12 cellular contexts compared by ENCODE assay signal in the genomic region with DNA sequence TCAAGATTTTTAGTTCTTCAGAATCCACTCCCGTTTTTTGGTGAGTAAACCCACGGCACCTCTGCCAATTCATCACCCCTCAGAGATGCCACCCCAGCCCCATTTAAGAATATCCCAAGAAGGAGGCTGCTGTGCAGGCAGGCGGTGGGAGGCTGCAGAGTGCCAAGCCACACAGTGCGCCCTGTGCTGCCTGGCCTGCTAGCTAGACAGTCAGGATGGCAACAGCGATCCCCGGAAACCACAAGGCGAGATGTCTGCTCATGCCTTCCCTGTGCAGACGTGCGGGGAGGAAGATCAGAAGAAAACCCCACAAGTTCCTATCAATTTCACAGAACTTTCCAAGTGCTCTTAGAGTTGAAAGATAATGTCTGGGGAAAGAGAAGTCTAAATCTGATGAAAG.
A peak's percentile ranks its signal among the peaks of the same experiment; 100 is the strongest.
DNase-seq lines count a peak whose midpoint lies in the region; ATAC-seq and TF ChIP-seq lines count a peak whose summit lies in the region.
"Had no signal": no experiment of that assay in that cellular context is flagged by ENCODE, and none has a peak within 500 bp of the region (broad histone marks: within the 10 kb centered on the region; RNA-seq: fewer than 3 reads in every experiment).

No MANE protein-coding gene starts in this region.

- in situ Hi-C loops in gastrocnemius medialis (cut with MboI; ENCODE audit: low sequenced_read_pairs in 4 of 4) = no loop called here

- H3K36me3 ChIP-seq in Peyer's patch (peaks cover 0 to 29% (median 0%) of the 10 kb centered on the region in 3 donors), gastrocnemius medialis (peaks cover 0 to 26% of the 10 kb centered on the region in 2 donors)
- H3K36me3 ChIP-seq: thoracic aorta had no signal

- TF ChIP-seq CTCF in Peyer's patch (IDR thresholded peaks at IDR 0.05) (no peak), gastrocnemius medialis (IDR thresholded peaks at IDR 0.05 in 4 of 5, conservative IDR thresholded peaks at IDR 0.05 in 1 of 5) (no peak)

- intact Hi-C loops in gastrocnemius medialis (cut with DNase I; ENCODE audit: low total_unique reads) = no loop called here

- DNase-seq in Peyer's patch = peak in 2 of 3 donors; percentile 57 to 74
- peak; percentile 56 to 71 for DNase-seq in activated CD4-positive, alpha-beta T cell treated with anti-CD3 and anti-CD28 coated beads, Interleukin-2, amount 50 U/mL, for 48 hours
- DNase-seq in effector CD8-positive, alpha-beta T cell (lab: John Stamatoyannopoulos, UW) = peak; percentile 37
- peak; percentile 40 to 66 (median 61) for DNase-seq in stimulated activated naive CD4-positive, alpha-beta T cell (lab: John Stamatoyannopoulos, UW)
- no peak for DNase-seq in gastrocnemius medialis
- no peak for DNase-seq in 8988T
- DNase-seq: DMS 273 treated with DMSO at 0.1 percent for 48 hours, kidney glomerular epithelial cell, NCI-H2107 had no signal

- H3K4me1 ChIP-seq in Peyer's patch (peaks cover 0 to 17% (median 8%) of the 10 kb centered on the region in 4 donors), gastrocnemius medialis (no peaks in the 10 kb centered on the region)

- TF ChIP-seq POLR2A in Peyer's patch (IDR thresholded peaks at IDR 0.05) (no peak), gastrocnemius medialis (IDR thresholded peaks at IDR 0.05) (no peak)

- H3K9me3 ChIP-seq in Peyer's patch = no peaks in the 10 kb centered on the region
- no peaks in the 10 kb centered on the region for H3K9me3 ChIP-seq in gastrocnemius medialis
- H3K9me3 ChIP-seq: thoracic aorta had no signal

- H3K27ac ChIP-seq in Peyer's patch (peak overlapping the region in 1 of 4 donors; percentile 56), gastrocnemius medialis (no peak overlapping the region)
- H3K27ac ChIP-seq: RWPE1, thoracic aorta had no signal

- H3K27me3 ChIP-seq in Peyer's patch = no peaks in the 10 kb centered on the region
- H3K27me3 ChIP-seq in gastrocnemius medialis = no peaks in the 10 kb centered on the region

- no peak overlapping the region for H3K4me3 ChIP-seq in Peyer's patch
- no peak overlapping the region for H3K4me3 ChIP-seq in gastrocnemius medialis
- H3K4me3 ChIP-seq: thoracic aorta had no signal

- no peak for ATAC-seq in gastrocnemius medialis
- ATAC-seq in HG03045 (IDR thresholded peaks at IDR 0.05; ENCODE audit: unreplicated experiment) = no peak

Comparison
In these comparisons a context has a peak if more than half of its experiments do, and no peak if none do; other contexts are left out.
1. DNase-seq: peak in Peyer's patch (2 of 3), activated CD4-positive, alpha-beta T cell treated with anti-CD3 and anti-CD28 coated beads, Interleukin-2, amount 50 U/mL, for 48 hours (2 of 2), effector CD8-positive, alpha-beta T cell (single experiment) and stimulated activated naive CD4-positive, alpha-beta T cell (6 of 6); none in gastrocnemius medialis (0 of 2) and 8988T (single experiment).